Comparison of ENCODE assay signal across 16 cellular contexts in the genomic region with DNA sequence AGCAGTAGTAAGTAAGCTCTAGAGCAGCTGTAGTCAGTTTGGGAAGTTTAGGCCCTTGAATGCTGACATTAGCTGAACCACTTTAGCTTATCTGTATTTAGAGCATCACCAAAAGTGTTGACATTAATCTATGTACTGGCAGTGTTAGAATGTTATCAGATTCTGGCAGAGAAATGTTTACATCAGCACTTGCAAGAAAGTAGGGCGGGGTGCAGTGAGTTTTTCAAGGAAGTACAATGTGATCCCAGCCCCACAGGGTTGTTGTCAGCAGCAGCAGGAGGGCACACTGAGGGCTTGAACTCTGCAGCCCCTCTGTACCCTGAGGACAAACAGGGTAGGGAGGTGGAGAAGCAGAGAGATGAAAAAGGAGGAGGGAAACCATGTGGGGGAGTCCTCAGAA.
DNase-seq lines count a peak whose midpoint lies in the region; ATAC-seq, FAIRE-seq and TF ChIP-seq lines count a peak whose summit lies in the region.
"Had no signal": no experiment of that assay in that cellular context is flagged by ENCODE, and none has a peak within 500 bp of the region (broad histone marks: within the 10 kb centered on the region; RNA-seq: fewer than 3 reads in every experiment).

No MANE protein-coding gene starts in this region.

- H3K9me2 ChIP-seq in Karpas-422 (replicated peaks; ENCODE audit: insufficient read depth, low read length), result no peaks in the 10 kb centered on the region

- no peak overlapping the region for H2AK5ac ChIP-seq in mesendoderm (ENCODE audit: low read length)

- H3K4me2 ChIP-seq in Karpas-422 (ENCODE audit: low read depth, low read length, poor library complexity, severe bottlenecking), result no peak overlapping the region
- H3K4me2 ChIP-seq in mesendoderm (ENCODE audit: low read length), result no peak overlapping the region

- no peaks in the 10 kb centered on the region for H4K20me1 ChIP-seq in Karpas-422 (ENCODE audit: insufficient read depth, low read depth, low read length)

- ATAC-seq in upper lobe of right lung, result peak; percentile 46
- no peak for ATAC-seq in right lobe of liver
- no peak for ATAC-seq in left lobe of liver
- no peak for ATAC-seq in GM21423 (IDR thresholded peaks at IDR 0.05; ENCODE audit: unreplicated experiment)

- H3K4ac ChIP-seq in mesendoderm (ENCODE audit: low read depth, low read length), result no peak overlapping the region

- no peak overlapping the region for H2BK5ac ChIP-seq in mesendoderm (ENCODE audit: low read length)

- no peaks in the 10 kb centered on the region for H3K79me1 ChIP-seq in mesendoderm (ENCODE audit: low read length)

- peak overlapping the region; percentile 32; the same call in 1 of the 2 replicates for H2AFZ ChIP-seq in Karpas-422 (ENCODE audit: low read length)

- peak; percentile 77 for FAIRE-seq in bronchial epithelial cell (lab: Jason Lieb, UNC)

- H3K79me2 ChIP-seq in Karpas-422 (ENCODE audit: low read length) (no peaks in the 10 kb centered on the region), mesendoderm (ENCODE audit: control insufficient read depth, insufficient read depth, low read length) (no peaks in the 10 kb centered on the region)

- H3K9ac ChIP-seq in Karpas-422 (ENCODE audit: low read length), result no peak overlapping the region
- no peak overlapping the region for H3K9ac ChIP-seq in mesendoderm (ENCODE audit: low read length)

- H2BK15ac ChIP-seq in mesendoderm (replicated peaks; ENCODE audit: low read depth), result no peak overlapping the region

- no peak overlapping the region for H3K23ac ChIP-seq in mesendoderm (ENCODE audit: low read length)

- H3K4me3 ChIP-seq in Karpas-422 (ENCODE audit: low read length), result no peak overlapping the region
- H3K4me3 ChIP-seq in bronchial epithelial cell (ENCODE audit: low read depth, low read length), result no peak overlapping the region
- H3K4me3 ChIP-seq in mesendoderm (ENCODE audit: low read length), result no peak overlapping the region
- H3K4me3 ChIP-seq in upper lobe of right lung, result no peak overlapping the region
- H3K4me3 ChIP-seq in right lobe of liver, result no peak overlapping the region

- TF ChIP-seq CTCF in bronchial epithelial cell (IDR thresholded peaks at IDR 0.05; ENCODE audit: insufficient read depth, low read length, severe bottlenecking), result no peak
- no peak for TF ChIP-seq CTCF in upper lobe of right lung (IDR thresholded peaks at IDR 0.05)
- no peak for TF ChIP-seq CTCF in right lobe of liver (IDR thresholded peaks at IDR 0.05)

- peak overlapping the region; percentile 76; the same call in 1 of the 2 replicates for H3K27ac ChIP-seq in Karpas-422 (ENCODE audit: low read length)
- H3K27ac ChIP-seq in mesendoderm (ENCODE audit: low read depth, low read length), result no peak overlapping the region
- no peak overlapping the region for H3K27ac ChIP-seq in upper lobe of right lung
- no peak overlapping the region for H3K27ac ChIP-seq in right lobe of liver
- H3K27ac ChIP-seq: RWPE1 had no signal

- no peak for DNase-seq in Karpas-422
- DNase-seq in bronchial epithelial cell (ENCODE audit: low read depth), result no peak
- DNase-seq in mesendoderm, result peak; percentile 28
- DNase-seq in upper lobe of right lung, result no peak
- no peak for DNase-seq in right lobe of liver
- no peak for DNase-seq in left lobe of liver (ENCODE audit: low spot score)
- DNase-seq: AML-193, DND-41, H7, NCI-H1417 treated with DMSO at 0.1 percent for 48 hours, NCI-H187 treated with DMSO at 0.1 percent for 48 hours, NCI-H345, NCI-H524 treated with DMSO at 0.1 percent for 48 hours, SIG-M5 had no signal

- no peak overlapping the region for H3K56ac ChIP-seq in mesendoderm (ENCODE audit: low read length)

- intact Hi-C loops in upper lobe of right lung (cut with DNase I) (no loop called here), right lobe of liver (cut with DNase I) (no loop called here)

- no peak for TF ChIP-seq POLR2A in right lobe of liver (IDR thresholded peaks at IDR 0.05)

- H3K27me3 ChIP-seq in Karpas-422 (ENCODE audit: low read length) (no peaks in the 10 kb centered on the region), bronchial epithelial cell (ENCODE audit: control insufficient read depth, insufficient read depth, low read length) (no peaks in the 10 kb centered on the region), mesendoderm (ENCODE audit: insufficient read depth, low read length, poor library complexity) (no peaks in the 10 kb centered on the region), upper lobe of right lung (no peaks in the 10 kb centered on the region), right lobe of liver (no peaks in the 10 kb centered on the region)

- H3K4me1 ChIP-seq in Karpas-422 (ENCODE audit: low read length), result peaks cover 29% of the 10 kb centered on the region
- H3K4me1 ChIP-seq in mesendoderm (ENCODE audit: control insufficient read depth, low read depth, low read length), result no peaks in the 10 kb centered on the region
- no peaks in the 10 kb centered on the region for H3K4me1 ChIP-seq in upper lobe of right lung
- no peaks in the 10 kb centered on the region for H3K4me1 ChIP-seq in right lobe of liver

- no peak overlapping the region for H4K8ac ChIP-seq in mesendoderm (ENCODE audit: low read depth, low read length)

- no peak overlapping the region for H3K18ac ChIP-seq in mesendoderm (ENCODE audit: low read length)

- H4K5ac ChIP-seq in mesendoderm (ENCODE audit: low read length), result no peak overlapping the region

- H3K9me3 ChIP-seq in Karpas-422 (ENCODE audit: low read length) (no peaks in the 10 kb centered on the region), upper lobe of right lung (no peaks in the 10 kb centered on the region), right lobe of liver (no peaks in the 10 kb centered on the region)

- WGBS in mesendoderm (ENCODE audit: extremely low coverage, insufficient coverage, low lambda C conversion rate), result no CpG with 5 or more reads among the region's 1 CpG
- WGBS in right lobe of liver (ENCODE audit: insufficient coverage, low coverage, low lambda C conversion rate, missing lambda C conversion rate), result 88% methylated on average over 1 of the region's 1 CpG

- no peaks in the 10 kb centered on the region for H3K36me3 ChIP-seq in Karpas-422 (ENCODE audit: insufficient read depth, low read length)
- H3K36me3 ChIP-seq in bronchial epithelial cell (ENCODE audit: control insufficient read depth, insufficient read depth, low read length), result no peaks in the 10 kb centered on the region
- H3K36me3 ChIP-seq in mesendoderm (ENCODE audit: control insufficient read depth, insufficient read depth, low read length), result no peaks in the 10 kb centered on the region
- H3K36me3 ChIP-seq in upper lobe of right lung, result no peaks in the 10 kb centered on the region
- no peaks in the 10 kb centered on the region for H3K36me3 ChIP-seq in right lobe of liver

- no peak overlapping the region for H2BK120ac ChIP-seq in mesendoderm (ENCODE audit: low read depth, low read length)
